15 cellular contexts compared by ENCODE assay signal in genomic region chrX:36431819-36432218, GRCh38.
A peak's percentile ranks its signal among the peaks of the same experiment; 100 is the strongest.
DNase-seq lines count a peak whose midpoint lies in the region; ATAC-seq and TF ChIP-seq lines count a peak whose summit lies in the region.
"Had no signal": no experiment of that assay in that cellular context is flagged by ENCODE, and none has a peak within 500 bp of the region (broad histone marks: within the 10 kb centered on the region; RNA-seq: fewer than 3 reads in every experiment).

No MANE protein-coding gene starts in this region.

- H3K4me1 ChIP-seq in naive thymus-derived CD4-positive, alpha-beta T cell (ENCODE audit: control insufficient read depth in 2 of 2, insufficient read depth in 2 of 2, low read length in 2 of 2): no peaks in the 10 kb centered on the region
- H3K4me1 ChIP-seq: SJSA1, suprapubic skin had no signal

- H3K27ac Mint-ChIP-seq in naive thymus-derived CD4-positive, alpha-beta T cell: no peak overlapping the region
- H3K27ac Mint-ChIP-seq: CD14-positive monocyte; effector memory CD8-positive, alpha-beta T cell; naive B cell had no signal

- H3K27me3 ChIP-seq in naive thymus-derived CD4-positive, alpha-beta T cell (ENCODE audit: control insufficient read depth in 2 of 2, insufficient read depth in 2 of 2, low read length in 2 of 2): no peaks in the 10 kb centered on the region
- H3K27me3 ChIP-seq: SJSA1, suprapubic skin had no signal

- H3K36me3 Mint-ChIP-seq in naive thymus-derived CD4-positive, alpha-beta T cell: no peaks in the 10 kb centered on the region
- H3K36me3 Mint-ChIP-seq: CD14-positive monocyte, naive B cell had no signal

- no peak overlapping the region for H3K27ac ChIP-seq in naive thymus-derived CD4-positive, alpha-beta T cell (ENCODE audit: low read depth, low read length)
- H3K27ac ChIP-seq: SJSA1, suprapubic skin had no signal

- H3K36me3 ChIP-seq in naive thymus-derived CD4-positive, alpha-beta T cell (ENCODE audit: control insufficient read depth in 2 of 3, insufficient read depth in 3 of 3, low read length in 3 of 3): no peaks in the 10 kb centered on the region
- H3K36me3 ChIP-seq: SJSA1, suprapubic skin had no signal

- POLR2A ChIA-PET in naive thymus-derived CD4-positive, alpha-beta T cell (lab: Charles Lee): no interaction called here

- ATAC-seq in naive thymus-derived CD4-positive, alpha-beta T cell: no peak
- ATAC-seq in GM18861 (IDR thresholded peaks at IDR 0.05; ENCODE audit: unreplicated experiment): no peak
- ATAC-seq: effector memory CD8-positive, alpha-beta T cell had no signal

- peak; percentile 70 for DNase-seq in HS-5 (ENCODE audit: low read depth)
- DNase-seq in SW480 (ENCODE audit: low spot score): peak; percentile 0
- DNase-seq in fibroblast of pulmonary artery (ENCODE audit: low read depth): peak; percentile 65
- peak; percentile 38 for DNase-seq in renal cortical epithelial cell (ENCODE audit: low read depth)
- DNase-seq in NCI-H1694 treated with DMSO at 0.1 percent for 48 hours (lab: John Stamatoyannopoulos, UW): no peak
- no peak for DNase-seq in middle frontal gyrus (ENCODE audit: extremely low spot score, low spot score)
- no peak for DNase-seq in naive thymus-derived CD4-positive, alpha-beta T cell
- DNase-seq: effector memory CD8-positive, alpha-beta T cell; kidney; naive B cell; NCI-H2171 treated with DMSO at 0.1 percent for 48 hours had no signal

- intact Hi-C loops in naive thymus-derived CD4-positive, alpha-beta T cell (cut with micrococcal nuclease): no loop called here

- no peak overlapping the region for H3K4me3 ChIP-seq in fibroblast of pulmonary artery (replicated peaks; ENCODE audit: low read depth, low read length)
- H3K4me3 ChIP-seq in naive thymus-derived CD4-positive, alpha-beta T cell (ENCODE audit: low read length): no peak overlapping the region
- H3K4me3 ChIP-seq: SJSA1, suprapubic skin had no signal

- peaks cover 0 to 5% (median 0%) of the 10 kb centered on the region in 11 donors for H3K9me3 Mint-ChIP-seq in naive thymus-derived CD4-positive, alpha-beta T cell

- no peaks in the 10 kb centered on the region for H3K27me3 Mint-ChIP-seq in naive thymus-derived CD4-positive, alpha-beta T cell
- H3K27me3 Mint-ChIP-seq: effector memory CD8-positive, alpha-beta T cell; naive B cell had no signal

- H3K9me3 ChIP-seq in naive thymus-derived CD4-positive, alpha-beta T cell (ENCODE audit: control insufficient read depth in 2 of 3, low read length in 3 of 3): no peaks in the 10 kb centered on the region
- H3K9me3 ChIP-seq: SJSA1, suprapubic skin had no signal

- no peak for TF ChIP-seq CTCF in fibroblast of pulmonary artery (IDR thresholded peaks at IDR 0.05; ENCODE audit: low read length, missing control alignments)

- no peaks in the 10 kb centered on the region for H3K4me1 Mint-ChIP-seq in naive thymus-derived CD4-positive, alpha-beta T cell
- H3K4me1 Mint-ChIP-seq: CD14-positive monocyte, naive B cell had no signal

- CTCF ChIA-PET in naive thymus-derived CD4-positive, alpha-beta T cell (lab: Charles Lee): no interaction called here

- H3K4me3 Mint-ChIP-seq in naive thymus-derived CD4-positive, alpha-beta T cell: no peak overlapping the region
- H3K4me3 Mint-ChIP-seq: CD14-positive monocyte; effector memory CD8-positive, alpha-beta T cell; naive B cell had no signal

Comparison
In these comparisons a context has a peak if more than half of its experiments do, and no peak if none do; other contexts are left out.
1. DNase-seq: peak in HS-5 (single experiment), SW480 (single experiment), fibroblast of pulmonary artery (single experiment) and renal cortical epithelial cell (single experiment); none in NCI-H1694 treated with DMSO at 0.1 percent for 48 hours (single experiment), middle frontal gyrus (single experiment) and naive thymus-derived CD4-positive, alpha-beta T cell (0 of 9).